In genomic region chr7:76760546-76761220, GRCh38 we compare ENCODE assay signal across 7 cellular contexts.
A peak's percentile ranks its signal among the peaks of the same experiment; 100 is the strongest.
DNase-seq lines count a peak whose midpoint lies in the region; ATAC-seq, FAIRE-seq and TF ChIP-seq lines count a peak whose summit lies in the region.
"Not testable (repeated sequence)": the region's sequence is repeated elsewhere in the genome, so short reads cannot be mapped to it uniquely, and the experiment has no call there.

No MANE protein-coding gene starts in this region.

- not testable (repeated sequence) for H3K27ac ChIP-seq in PC-3 (ENCODE audit: low read length); K562 (ENCODE audit: extremely low read depth, low read depth, low read length); osteoblast (ENCODE audit: low read depth, low read length)

- not testable (repeated sequence) for H3K9me3 ChIP-seq in PC-3 (ENCODE audit: low read length); K562 (replicated peaks; ENCODE audit: control insufficient read depth, insufficient read depth, low read depth, low read length); osteoblast (ENCODE audit: low read depth, low read length)

- not testable (repeated sequence) for H3K4me2 ChIP-seq in PC-3 (ENCODE audit: low read length); K562 (ENCODE audit: insufficient read depth, low read length); osteoblast (ENCODE audit: insufficient read depth, low read length)

- intact Hi-C loops in PC-3 (cut with micrococcal nuclease); K562 (cut with micrococcal nuclease): not testable (repeated sequence)

- H3K4me1 Mint-ChIP-seq in activated CD8-positive, alpha-beta T cell treated with anti-CD3 and anti-CD28 coated beads, Interleukin-2, amount 10 ng/mL, durations not matched to agents 7 days and 5 days (ENCODE audit: low read depth), result not testable (repeated sequence)

- not testable (repeated sequence) for H3K4me3 Mint-ChIP-seq in activated CD8-positive, alpha-beta T cell treated with anti-CD3 and anti-CD28 coated beads, Interleukin-2, amount 10 ng/mL, durations not matched to agents 7 days and 5 days

- H3K4me1 ChIP-seq in PC-3 (ENCODE audit: insufficient read depth, low read length); K562 (replicated peaks in 1 of 2; ENCODE audit: control insufficient read depth in 2 of 2, insufficient read depth in 2 of 2, low read length in 2 of 2); osteoblast (ENCODE audit: insufficient read depth, low read length): not testable (repeated sequence)

- not testable (repeated sequence) for TF ChIP-seq CTCF in PC-3 (conservative IDR thresholded peaks at IDR 0.05; ENCODE audit: low read depth, low read length); K562 (IDR thresholded peaks at IDR 0.05 in 2 of 3, conservative IDR thresholded peaks at IDR 0.05 in 1 of 3; ENCODE audit: insufficient read depth in 2 of 3, low read depth in 1 of 3, low read length in 3 of 3); fibroblast of pulmonary artery (IDR thresholded peaks at IDR 0.05; ENCODE audit: low read length, missing control alignments); osteoblast (IDR thresholded peaks at IDR 0.05; ENCODE audit: extremely low read depth, low read depth, low read length)

- not testable (repeated sequence) for H3K4me3 ChIP-seq in PC-3 (ENCODE audit: low read length); K562; fibroblast of pulmonary artery (replicated peaks; ENCODE audit: low read depth, low read length); osteoblast (ENCODE audit: insufficient read depth, low read length)

- not testable (repeated sequence) for H3K9ac ChIP-seq in PC-3 (ENCODE audit: low read length); K562 (ENCODE audit: insufficient read depth in 1 of 2, low read depth in 2 of 2, low read length in 2 of 2)

- not testable (repeated sequence) for H2AFZ ChIP-seq in PC-3 (ENCODE audit: low read length); K562 (ENCODE audit: low read depth, low read length); osteoblast (ENCODE audit: low read length)

- not testable (repeated sequence) for H3K36me3 ChIP-seq in PC-3 (ENCODE audit: low read depth, low read length); K562 (ENCODE audit: control insufficient read depth, insufficient read depth, low read length); osteoblast (ENCODE audit: insufficient read depth, low read length)

- not testable (repeated sequence) for H3K27ac Mint-ChIP-seq in activated CD8-positive, alpha-beta T cell treated with anti-CD3 and anti-CD28 coated beads, Interleukin-2, amount 10 ng/mL, durations not matched to agents 7 days and 5 days

- not testable (repeated sequence) for H3K27me3 ChIP-seq in PC-3 (ENCODE audit: low read length); K562 (ENCODE audit: control insufficient read depth in 2 of 2, insufficient read depth in 2 of 2, low read length in 2 of 2); osteoblast (ENCODE audit: insufficient read depth, low read length)

- H3K36me3 Mint-ChIP-seq in activated CD8-positive, alpha-beta T cell treated with anti-CD3 and anti-CD28 coated beads, Interleukin-2, amount 10 ng/mL, durations not matched to agents 7 days and 5 days (ENCODE audit: low read depth), result not testable (repeated sequence)

- peak; percentile 67 for ATAC-seq in HG02938 (IDR thresholded peaks at IDR 0.05; ENCODE audit: unreplicated experiment)
- ATAC-seq in PC-3, K562: not testable (repeated sequence)
- peak; percentile 19 for ATAC-seq in activated CD8-positive, alpha-beta T cell treated with anti-CD3 and anti-CD28 coated beads, Interleukin-2, amount 10 ng/mL, durations not matched to agents 7 days and 5 days

- not testable (repeated sequence) for H3K9me3 Mint-ChIP-seq in activated CD8-positive, alpha-beta T cell treated with anti-CD3 and anti-CD28 coated beads, Interleukin-2, amount 10 ng/mL, durations not matched to agents 7 days and 5 days (ENCODE audit: insufficient read depth)

- BruUV-seq in PC-3 (replicated peaks; lab: Mats Ljungman, UMichigan); K562 (replicated peaks; lab: Mats Ljungman, UMichigan): not testable (repeated sequence)

- not testable (repeated sequence) for H3K27me3 Mint-ChIP-seq in activated CD8-positive, alpha-beta T cell treated with anti-CD3 and anti-CD28 coated beads, Interleukin-2, amount 10 ng/mL, durations not matched to agents 7 days and 5 days (ENCODE audit: low read depth)

- POLR2A ChIA-PET in PC-3 (lab: Charles Lee; ENCODE audit: unreplicated experiment); activated CD8-positive, alpha-beta T cell treated with anti-CD3 and anti-CD28 coated beads, Interleukin-2, amount 10 ng/mL, durations not matched to agents 7 days and 5 days (lab: Charles Lee); K562 (lab: Yijun Ruan, JAX): not testable (repeated sequence)

- FAIRE-seq in GM12892 (lab: Jason Lieb, UNC), result peak; percentile 73
- not testable (repeated sequence) for FAIRE-seq in K562 (lab: Jason Lieb, UNC)

- H3K9me1 ChIP-seq in K562 (ENCODE audit: control insufficient read depth, insufficient read depth, low read length), result not testable (repeated sequence)

- H3K9me2 ChIP-seq in PC-3 (replicated peaks; ENCODE audit: low read length), result not testable (repeated sequence)

- H3K79me2 ChIP-seq in PC-3 (ENCODE audit: low read length); K562 (ENCODE audit: control insufficient read depth, insufficient read depth, low read length); osteoblast (ENCODE audit: insufficient read depth, low read length): not testable (repeated sequence)

- TF ChIP-seq EP300 in K562 (IDR thresholded peaks at IDR 0.05; ENCODE audit: low read length), result not testable (repeated sequence)

- CTCF ChIA-PET in PC-3 (lab: Charles Lee); activated CD8-positive, alpha-beta T cell treated with anti-CD3 and anti-CD28 coated beads, Interleukin-2, amount 10 ng/mL, durations not matched to agents 7 days and 5 days (lab: Charles Lee); K562 (lab: Yijun Ruan, JAX; ENCODE audit: low intra/inter-chr PET ratio): not testable (repeated sequence)

- DNase-seq in GM12892 (ENCODE audit: insufficient read length); activated CD8-positive, alpha-beta T cell treated with anti-CD3 and anti-CD28 coated beads, Interleukin-2, amount 10 ng/mL, durations not matched to agents 7 days and 5 days; K562 (ENCODE audit: extremely low read depth in 1 of 4, low spot score in 3 of 4): not testable (repeated sequence)
- DNase-seq in PC-3 (peak; percentile 27), fibroblast of pulmonary artery (ENCODE audit: low read depth) (peak; percentile 0), osteoblast (ENCODE audit: insufficient read length, low spot score, missing footprints) (peak; percentile 1)

- not testable (repeated sequence) for H3F3A ChIP-seq in PC-3 (ENCODE audit: low read length, unreplicated experiment)

- H4K20me1 ChIP-seq in PC-3 (ENCODE audit: low read length); K562 (replicated peaks; ENCODE audit: control insufficient read depth, insufficient read depth, low read length); osteoblast (ENCODE audit: insufficient read depth, low read length): not testable (repeated sequence)

- in situ Hi-C loops in K562 (cut with MboI), result not testable (repeated sequence)

- TF ChIP-seq RAD21 in K562 (CRISPR knock-in tag; conservative IDR thresholded peaks at IDR 0.05 in 1 of 2, IDR thresholded peaks at IDR 0.05 in 1 of 2), result not testable (repeated sequence)

- TF ChIP-seq POLR2A in GM12892 (IDR thresholded peaks at IDR 0.05; ENCODE audit: low read depth, low read length); K562 (conservative IDR thresholded peaks at IDR 0.05): not testable (repeated sequence)

TF ChIP-seq in K562, 482 proteins besides CTCF, POLR2A, EP300 and RAD21 (continues in another document):
- TF ChIP-seq, protein P1, sequence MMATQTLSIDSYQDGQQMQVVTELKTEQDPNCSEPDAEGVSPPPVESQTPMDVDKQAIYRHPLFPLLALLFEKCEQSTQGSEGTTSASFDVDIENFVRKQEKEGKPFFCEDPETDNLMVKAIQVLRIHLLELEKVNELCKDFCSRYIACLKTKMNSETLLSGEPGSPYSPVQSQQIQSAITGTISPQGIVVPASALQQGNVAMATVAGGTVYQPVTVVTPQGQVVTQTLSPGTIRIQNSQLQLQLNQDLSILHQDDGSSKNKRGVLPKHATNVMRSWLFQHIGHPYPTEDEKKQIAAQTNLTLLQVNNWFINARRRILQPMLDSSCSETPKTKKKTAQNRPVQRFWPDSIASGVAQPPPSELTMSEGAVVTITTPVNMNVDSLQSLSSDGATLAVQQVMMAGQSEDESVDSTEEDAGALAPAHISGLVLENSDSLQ (IDR thresholded peaks at IDR 0.05), result peak; percentile 49; the same call in 1 of the 2 replicates
- 0 out of 2 replicates have a peak, but pooled peaks have one; percentile 9 for TF ChIP-seq JUN (IDR thresholded peaks at IDR 0.05; ENCODE audit: borderline replicate concordance, low read depth, low read length)
- TF ChIP-seq JUN (CRISPR knock-in tag; IDR thresholded peaks at IDR 0.05; ENCODE audit: borderline replicate concordance), result not testable (repeated sequence)
- TF ChIP-seq, protein P2, sequence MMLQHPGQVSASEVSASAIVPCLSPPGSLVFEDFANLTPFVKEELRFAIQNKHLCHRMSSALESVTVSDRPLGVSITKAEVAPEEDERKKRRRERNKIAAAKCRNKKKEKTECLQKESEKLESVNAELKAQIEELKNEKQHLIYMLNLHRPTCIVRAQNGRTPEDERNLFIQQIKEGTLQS (IDR thresholded peaks at IDR 0.05), result peak; percentile 46; the same call in 1 of the 2 replicates
- TF ChIP-seq, protein P2 (CRISPR knock-in tag; conservative IDR thresholded peaks at IDR 0.05), result not testable (repeated sequence)
